28 cellular contexts compared by ENCODE assay signal in genomic region chr2:238337846-238338245, GRCh38.
"Had no signal": no experiment of that assay in that cellular context is flagged by ENCODE, and none has a peak within 500 bp of the region (broad histone marks: within the 10 kb centered on the region; RNA-seq: fewer than 3 reads in every experiment).

No MANE protein-coding gene starts in this region.

- H3K27ac ChIP-seq: neutrophil, pancreas, psoas muscle, right lobe of liver, sigmoid colon, suprapubic skin, testis, tibial artery, transverse colon, upper lobe of right lung, uterus had no signal

- H3K27ac Mint-ChIP-seq: natural killer cell treated with Interleukin-12 subunit alpha and Interleukin-12 subunit beta and Interleukin-15 and Interleukin-18, amount 100 ng/mL, for 72 hours; stimulated activated memory B cell treated with anti-CD40 and anti-IgM and Interleukin-4, amounts not matched to agents 10 μg/mL and 1 μg/mL and 100 μg/mL, for 72 hours; stimulated activated naive CD8-positive, alpha-beta T cell treated with anti-CD3 and anti-CD28 coated beads, Interleukin-15, amount 100 ng/mL, for 72 hours; type B pancreatic cell had no signal

- H3K9me3 Mint-ChIP-seq: naive thymus-derived CD8-positive, alpha-beta T cell; natural killer cell treated with Interleukin-12 subunit alpha and Interleukin-12 subunit beta and Interleukin-15 and Interleukin-18, amount 100 ng/mL, for 72 hours; nephron progenitor cell; neural crest cell; stimulated activated memory B cell treated with anti-CD40 and anti-IgM and Interleukin-4, amounts not matched to agents 10 μg/mL and 1 μg/mL and 100 μg/mL, for 72 hours; stimulated activated naive CD8-positive, alpha-beta T cell treated with anti-CD3 and anti-CD28 coated beads, Interleukin-15, amount 100 ng/mL, for 72 hours; type B pancreatic cell had no signal

- H3K4me3 Mint-ChIP-seq: naive thymus-derived CD8-positive, alpha-beta T cell; natural killer cell treated with Interleukin-12 subunit alpha and Interleukin-12 subunit beta and Interleukin-15 and Interleukin-18, amount 100 ng/mL, for 72 hours; nephron progenitor cell; neural crest cell; stimulated activated memory B cell treated with anti-CD40 and anti-IgM and Interleukin-4, amounts not matched to agents 10 μg/mL and 1 μg/mL and 100 μg/mL, for 72 hours; stimulated activated naive CD8-positive, alpha-beta T cell treated with anti-CD3 and anti-CD28 coated beads, Interleukin-15, amount 100 ng/mL, for 72 hours; type B pancreatic cell had no signal

- DNase-seq: naive thymus-derived CD8-positive, alpha-beta T cell; nephron progenitor cell; nucleus accumbens; pancreas; psoas muscle; right cardiac atrium; right lobe of liver; sigmoid colon; small intestine; stimulated activated CD4-positive, alpha-beta T cell treated with anti-CD3 and anti-CD28 coated beads, Interleukin-15, amount 100 ng/mL, for 24 hours; stimulated activated CD4-positive, alpha-beta T cell treated with anti-CD3 and anti-CD28 coated beads, Interleukin-2, amount 100 ng/mL, for 24 hours; stimulated activated CD4-positive, alpha-beta T cell treated with anti-CD3 and anti-CD28 coated beads, Interleukin-2, amount 100 ng/mL, for 48 hours; stimulated activated CD4-positive, alpha-beta T cell treated with anti-CD3 and anti-CD28 coated beads, Interleukin-4, amount 100 ng/mL, for 24 hours; stimulated activated naive CD4-positive, alpha-beta T cell; stimulated activated naive CD8-positive, alpha-beta T cell treated with anti-CD3 and anti-CD28 coated beads, Interleukin-15, amount 100 ng/mL, for 72 hours; stimulated activated naive CD8-positive, alpha-beta T cell treated with anti-CD3 and anti-CD28 coated beads, Interleukin-15, Interleukin-2, amounts not matched to agents 100 U/mL and 50 U/mL, for 24 hours; substantia nigra; testis; tibial artery; transverse colon; upper lobe of right lung; uterus had no signal

- H3K27me3 ChIP-seq: neutrophil, pancreas, right lobe of liver, sigmoid colon, suprapubic skin, testis, tibial artery, transverse colon, upper lobe of right lung, uterus had no signal

- H3K36me3 Mint-ChIP-seq: natural killer cell treated with Interleukin-12 subunit alpha and Interleukin-12 subunit beta and Interleukin-15 and Interleukin-18, amount 100 ng/mL, for 72 hours had no signal

- FAIRE-seq: pancreas, small intestine had no signal

- H3K4me1 ChIP-seq: pancreas, suprapubic skin, testis, tibial artery, upper lobe of right lung, uterus had no signal

- ATAC-seq: naive thymus-derived CD8-positive, alpha-beta T cell; natural killer cell treated with Interleukin-12 subunit alpha and Interleukin-12 subunit beta and Interleukin-15 and Interleukin-18, amount 100 ng/mL, for 72 hours; pancreas; psoas muscle; right cardiac atrium; right lobe of liver; stimulated activated memory B cell treated with anti-CD40 and anti-IgM and Interleukin-4, amounts not matched to agents 10 μg/mL and 1 μg/mL and 100 μg/mL, for 72 hours; stimulated activated naive CD8-positive, alpha-beta T cell treated with anti-CD3 and anti-CD28 coated beads, Interleukin-15, amount 100 ng/mL, for 72 hours; stimulated activated naive CD8-positive, alpha-beta T cell treated with anti-CD3 and anti-CD28 coated beads, Interleukin-15, Interleukin-2, amounts not matched to agents 100 U/mL and 50 U/mL, for 24 hours; upper lobe of right lung had no signal

- H3K4me3 ChIP-seq: pancreas, psoas muscle, right lobe of liver, sigmoid colon, suprapubic skin, testis, tibial artery, transverse colon, upper lobe of right lung, uterus had no signal

- H3K36me3 ChIP-seq: neutrophil, transverse colon had no signal

- H3K9me3 ChIP-seq: neutrophil, pancreas, psoas muscle, right lobe of liver, sigmoid colon, suprapubic skin, testis, tibial artery, transverse colon, upper lobe of right lung, uterus had no signal

- H3K27me3 Mint-ChIP-seq: naive thymus-derived CD8-positive, alpha-beta T cell; natural killer cell treated with Interleukin-12 subunit alpha and Interleukin-12 subunit beta and Interleukin-15 and Interleukin-18, amount 100 ng/mL, for 72 hours; stimulated activated memory B cell treated with anti-CD40 and anti-IgM and Interleukin-4, amounts not matched to agents 10 μg/mL and 1 μg/mL and 100 μg/mL, for 72 hours; stimulated activated naive CD8-positive, alpha-beta T cell treated with anti-CD3 and anti-CD28 coated beads, Interleukin-15, amount 100 ng/mL, for 72 hours; type B pancreatic cell had no signal
